In the genomic region with DNA sequence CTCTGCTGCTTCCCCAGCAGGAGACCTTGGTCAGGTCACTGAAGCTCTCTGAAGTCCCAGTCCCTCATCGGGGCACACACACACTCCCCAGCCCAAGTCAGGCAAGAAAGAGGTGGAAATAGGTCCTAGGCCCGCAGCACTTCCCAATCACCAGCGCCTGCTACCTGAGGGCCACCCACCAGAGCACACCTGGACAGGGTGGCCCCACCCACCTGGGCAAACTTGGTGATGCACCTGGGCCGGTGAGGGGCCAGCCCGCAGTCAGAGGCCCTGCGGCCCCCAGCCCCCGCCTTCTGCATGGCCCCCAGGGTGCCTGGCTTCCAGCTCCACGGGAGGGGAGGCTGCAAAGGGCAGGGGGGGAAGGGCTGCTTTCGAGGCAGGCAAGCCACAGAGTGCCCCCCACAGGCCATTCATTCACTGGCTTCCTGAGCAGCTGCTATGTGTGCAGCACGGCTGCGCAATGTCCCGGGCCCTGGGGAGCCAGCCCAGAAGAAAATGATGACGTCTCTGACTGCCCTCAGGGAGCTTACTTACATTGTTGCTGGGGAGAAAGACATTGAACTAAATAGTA, we compare ENCODE assay signal across 9 cellular contexts. TPM values are rescaled to one million over a fixed set of nuclear protein-coding genes. Genes with fewer than 3 reads are reported as not detected.
DNase-seq lines count a peak whose midpoint lies in the region; ATAC-seq and TF ChIP-seq lines count a peak whose summit lies in the region.
"Had no signal": no experiment of that assay in that cellular context is flagged by ENCODE, and none has a peak within 500 bp of the region (broad histone marks: within the 10 kb centered on the region; RNA-seq: fewer than 3 reads in every experiment).

No MANE protein-coding gene starts in this region.

- H3K36me3 ChIP-seq in Loucy (ENCODE audit: insufficient read depth, low read length) = no peaks in the 10 kb centered on the region
- H3K36me3 ChIP-seq in brain microvascular endothelial cell (replicated peaks) = no peaks in the 10 kb centered on the region
- no peaks in the 10 kb centered on the region for H3K36me3 ChIP-seq in lower lobe of right lung
- H3K36me3 ChIP-seq: left lung had no signal

- no peak overlapping the region for H3K4me3 ChIP-seq in Loucy (ENCODE audit: low read length, poor library complexity, severe bottlenecking)
- no peak overlapping the region for H3K4me3 ChIP-seq in brain microvascular endothelial cell (ENCODE audit: low read depth, low read length)
- H3K4me3 ChIP-seq in lower lobe of right lung = no peak overlapping the region
- H3K4me3 ChIP-seq: left lung had no signal

- 0 out of 3 replicates have a peak, but pooled peaks have one; percentile 3 for TF ChIP-seq CTCF in GM12872 (IDR thresholded peaks at IDR 0.05; ENCODE audit: insufficient read depth, low read depth, low read length)
- peak; percentile 50 for TF ChIP-seq CTCF in Loucy (conservative IDR thresholded peaks at IDR 0.05; ENCODE audit: low read length)
- TF ChIP-seq CTCF in brain microvascular endothelial cell (IDR thresholded peaks at IDR 0.05; ENCODE audit: low read depth, low read length, missing control alignments) = peak; percentile 29
- TF ChIP-seq CTCF in lower lobe of right lung (IDR thresholded peaks at IDR 0.05) = no peak

- no peaks in the 10 kb centered on the region for H3K79me2 ChIP-seq in Loucy (ENCODE audit: insufficient read depth, low read length)

- no peaks in the 10 kb centered on the region for H4K20me1 ChIP-seq in Loucy (ENCODE audit: insufficient read depth, low read length, poor library complexity, severe bottlenecking)

- no peak overlapping the region for H2AFZ ChIP-seq in Loucy (ENCODE audit: low read length)

- H3K9me3 ChIP-seq in Loucy (ENCODE audit: insufficient read depth, low read depth, low read length) = no peaks in the 10 kb centered on the region
- H3K9me3 ChIP-seq in lower lobe of right lung = no peaks in the 10 kb centered on the region
- H3K9me3 ChIP-seq: left lung had no signal

- DNase-seq in brain microvascular endothelial cell (no peak), mesenteric fat pad (ENCODE audit: low spot score) (peak; percentile 68), lower lobe of right lung (no peak), activated gamma-delta T cell (lab: John Stamatoyannopoulos, UW) (no peak), NCI-H1436 treated with DMSO at 0.1 percent for 48 hours (lab: John Stamatoyannopoulos, UW) (no peak)
- DNase-seq: activated CD4-positive, alpha-beta T cell treated with anti-CD3 and anti-CD28 coated beads for 4 hours had no signal

- H3K4me1 ChIP-seq in Loucy (ENCODE audit: insufficient read depth, low read length, poor library complexity, severe bottlenecking) (peaks cover 7% of the 10 kb centered on the region), lower lobe of right lung (peaks cover 18% of the 10 kb centered on the region)

- H3K27me3 ChIP-seq in Loucy (ENCODE audit: insufficient read depth, low read length, poor library complexity, severe bottlenecking) (peaks cover 5% of the 10 kb centered on the region), brain microvascular endothelial cell (replicated peaks) (no peaks in the 10 kb centered on the region), lower lobe of right lung (ENCODE audit: low read depth) (peaks cover 44% of the 10 kb centered on the region)

- no peak overlapping the region for H3K4me2 ChIP-seq in Loucy (ENCODE audit: low read depth, low read length, poor library complexity, severe bottlenecking)

- in situ Hi-C loops in brain microvascular endothelial cell (cut with HindIII; ENCODE audit: low pct_ligation_motif_present, low sequenced_read_pairs) = no loop called here

- H3K9me2 ChIP-seq in Loucy (replicated peaks; ENCODE audit: low read depth, low read length) = no peaks in the 10 kb centered on the region

- no peak for ATAC-seq in lower lobe of right lung
- ATAC-seq: left lung had no signal

- no peaks in the 10 kb centered on the region for H3F3A ChIP-seq in Loucy (ENCODE audit: low read depth)

- H3K27ac ChIP-seq in brain microvascular endothelial cell = no peak overlapping the region
- no peak overlapping the region for H3K27ac ChIP-seq in lower lobe of right lung
- H3K27ac ChIP-seq: left lung had no signal

- H3K9ac ChIP-seq in Loucy (ENCODE audit: low read depth, low read length, poor library complexity, severe bottlenecking) = no peak overlapping the region

- intact Hi-C loops in lower lobe of right lung (cut with DNase I) = no loop called here

RNA-seq across cellular contexts. Expression of a gene that starts 4.7 kb away (rescaled TPM):
- total RNA-seq in mesenteric fat pad (0.22 TPM), lower lobe of right lung (not detected)

RNA-seq across cellular contexts. Expression of a gene that starts 10.0 kb away (rescaled TPM):
- 4.6 TPM for total RNA-seq in mesenteric fat pad
- total RNA-seq in lower lobe of right lung = 8.4 TPM

RNA-seq across cellular contexts. Expression of a gene that starts 59.3 kb away (rescaled TPM):
- 149 TPM for total RNA-seq in mesenteric fat pad
- total RNA-seq in lower lobe of right lung = 253 TPM
